Comparison of ENCODE assay signal across 3 cellular contexts in genomic region chr4:127741247-127741646, GRCh38.
A peak's percentile ranks its signal among the peaks of the same experiment; 100 is the strongest.
TF ChIP-seq lines count a peak whose summit lies in the region.

No MANE protein-coding gene starts in this region.

TF ChIP-seq in A549, 52 proteins besides CTCF, POLR2A, EP300 and RAD21:
- TF ChIP-seq HOXB13 (CRISPR knock-in tag; IDR thresholded peaks at IDR 0.05; ENCODE audit: low read depth) (no peak), MAFK (IDR thresholded peaks at IDR 0.05; ENCODE audit: partially characterized antibody) (peak; percentile 39)

TF ChIP-seq in IMR-90, 13 proteins besides CTCF, POLR2A, EP300 and RAD21:
- peak; percentile 44 for TF ChIP-seq MAFK (IDR thresholded peaks at IDR 0.05; ENCODE audit: low read depth, low read length)
- TF ChIP-seq NFE2L2 (IDR thresholded peaks at IDR 0.05; ENCODE audit: low read depth, low read length) = no peak
TF ChIP-seq in IMR-90: peak in this region for 1.

TF ChIP-seq in K562, 482 proteins besides CTCF, POLR2A, EP300 and RAD21:
- TF ChIP-seq BCOR (IDR thresholded peaks at IDR 0.05) (no peak), ZNF316 (IDR thresholded peaks at IDR 0.05) (peak; percentile 72), TEAD4 (IDR thresholded peaks at IDR 0.05; ENCODE audit: low read length) (no peak), TEAD4 (CRISPR knock-in tag; IDR thresholded peaks at IDR 0.05; ENCODE audit: borderline replicate concordance) (no peak), MAFF (IDR thresholded peaks at IDR 0.05; ENCODE audit: low read length) (peak; percentile 30; the same call in 1 of the 2 replicates), C11orf30 (IDR thresholded peaks at IDR 0.05; ENCODE audit: low read depth) (peak; percentile 55), CHD7 (IDR thresholded peaks at IDR 0.05; ENCODE audit: low read depth, low read length) (no peak), SPI1 (IDR thresholded peaks at IDR 0.05; ENCODE audit: borderline replicate concordance, low read depth, low read length) (no peak), TEAD1 (CRISPR knock-in tag; IDR thresholded peaks at IDR 0.05) (no peak), U2AF2 (optimal IDR thresholded peaks at IDR 0.05; ENCODE audit: low read depth, low read length) (no peak), ZNF324 (CRISPR knock-in tag; IDR thresholded peaks at IDR 0.05) (peak; percentile 60; the same call in 1 of the 2 replicates), BACH1 (tag; IDR thresholded peaks at IDR 0.05) (no peak), POLR2H (tag; IDR thresholded peaks at IDR 0.05; ENCODE audit: low read depth) (no peak), CCNT2 (IDR thresholded peaks at IDR 0.05; ENCODE audit: borderline replicate concordance, extremely low read depth, insufficient read length, low read depth, low read length) (no peak), SIX5 (IDR thresholded peaks at IDR 0.05; ENCODE audit: borderline replicate concordance in 1 of 2, insufficient read depth in 1 of 2, low read depth in 1 of 2, low read length in 2 of 2) (no peak)
